8 cellular contexts compared by ENCODE assay signal in the genomic region with DNA sequence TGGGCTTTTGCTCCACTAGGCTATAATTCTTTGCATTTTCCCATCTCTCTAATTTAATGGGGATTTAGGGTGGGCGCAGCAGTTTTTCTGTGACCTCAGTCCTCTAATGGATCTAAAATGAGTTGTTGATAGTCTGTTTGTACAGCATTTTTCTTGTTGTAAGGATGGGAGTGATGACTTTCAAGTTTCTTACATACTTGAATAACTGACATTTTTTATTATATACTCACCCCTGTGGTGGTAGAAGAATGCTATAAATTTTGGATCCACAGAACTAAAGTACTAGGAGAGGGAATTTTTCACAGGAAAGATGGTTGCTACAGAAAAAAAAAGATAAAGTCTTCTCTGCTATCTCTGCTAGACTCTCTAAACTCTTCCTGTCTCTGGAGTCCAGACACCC. TPM values are rescaled to one million over a fixed set of nuclear protein-coding genes. Genes with fewer than 3 reads are reported as not detected.
DNase-seq lines count a peak whose midpoint lies in the region; TF ChIP-seq lines count a peak whose summit lies in the region.
"Not testable (repeated sequence)": the region's sequence is repeated elsewhere in the genome, so short reads cannot be mapped to it uniquely, and the experiment has no call there.

No MANE protein-coding gene starts in this region.

- H3K4ac ChIP-seq in mesenchymal stem cell (ENCODE audit: low read depth in 1 of 2, low read length in 2 of 2), result not testable (repeated sequence)

- not testable (repeated sequence) for H4K8ac ChIP-seq in mesenchymal stem cell (ENCODE audit: low read length)

- not testable (repeated sequence) for H2BK15ac ChIP-seq in mesenchymal stem cell (ENCODE audit: low read depth, poor library complexity, severe bottlenecking)

- WGBS in mesenchymal stem cell, result no CpG with 5 or more reads among the region's 1 CpG

- not testable (repeated sequence) for H3K23ac ChIP-seq in mesenchymal stem cell (ENCODE audit: low read length in 2 of 2)

- in situ Hi-C loops in ACHN (cut with HindIII; ENCODE audit: low pct_ligation_motif_present, low pct_unique_long_range_greater_than_20kb, low sequenced_read_pairs), result not testable (repeated sequence)

- not testable (repeated sequence) for H2AFZ ChIP-seq in mesenchymal stem cell (ENCODE audit: low read depth, low read length)

- DNase-seq in ACHN, result peak; percentile 26
- DNase-seq in ELR (ENCODE audit: low read depth), result peak; percentile 50
- DNase-seq in LHCN-M2 (ENCODE audit: low read depth), result peak; percentile 26
- peak; percentile 2 to 36 for DNase-seq in SW 1271 (lab: John Stamatoyannopoulos, UW)
- peak; percentile 1 to 3 for DNase-seq in cardiac fibroblast (ENCODE audit: low read depth in 2 of 2)
- peak; percentile 19 for DNase-seq in fibroblast of peridontal ligament (ENCODE audit: extremely low read depth)
- peak; percentile 17 for DNase-seq in mesenchymal stem cell

- not testable (repeated sequence) for H3K9me3 ChIP-seq in mesenchymal stem cell (ENCODE audit: control insufficient read depth, low read length)

- H2BK5ac ChIP-seq in mesenchymal stem cell (ENCODE audit: low read depth, low read length, poor library complexity, severe bottlenecking), result not testable (repeated sequence)

- H3K18ac ChIP-seq in mesenchymal stem cell (ENCODE audit: low read depth in 1 of 2, low read length in 2 of 2), result not testable (repeated sequence)

- not testable (repeated sequence) for TF ChIP-seq CTCF in cardiac fibroblast (IDR thresholded peaks at IDR 0.05; ENCODE audit: low read depth, low read length)

- not testable (repeated sequence) for H3K4me1 ChIP-seq in mesenchymal stem cell (ENCODE audit: control insufficient read depth, insufficient read depth, low read depth, low read length)

- not testable (repeated sequence) for H3K9ac ChIP-seq in mesenchymal stem cell (ENCODE audit: low read length)

- H2BK120ac ChIP-seq in mesenchymal stem cell (ENCODE audit: low read depth, low read length), result not testable (repeated sequence)

- not testable (repeated sequence) for H2AK5ac ChIP-seq in mesenchymal stem cell (ENCODE audit: low read length, severe bottlenecking)

- not testable (repeated sequence) for H3K14ac ChIP-seq in mesenchymal stem cell (ENCODE audit: low read length in 2 of 2)

- not testable (repeated sequence) for H4K91ac ChIP-seq in mesenchymal stem cell (ENCODE audit: low read length)

- not testable (repeated sequence) for H2BK12ac ChIP-seq in mesenchymal stem cell (ENCODE audit: low read length in 2 of 2)

- not testable (repeated sequence) for H3K36me3 ChIP-seq in mesenchymal stem cell (ENCODE audit: control insufficient read depth in 1 of 2, insufficient read depth in 2 of 2, low read depth in 1 of 2, low read length in 2 of 2)

- not testable (repeated sequence) for H3K4me3 ChIP-seq in cardiac fibroblast (replicated peaks in 1 of 2; ENCODE audit: low read depth in 2 of 2, low read length in 2 of 2); mesenchymal stem cell (ENCODE audit: insufficient read depth in 1 of 2, low read depth in 1 of 2, low read length in 2 of 2)

- not testable (repeated sequence) for H3K79me1 ChIP-seq in mesenchymal stem cell (replicated peaks; ENCODE audit: low read length, poor library complexity, severe bottlenecking)

- H3K4me2 ChIP-seq in mesenchymal stem cell (ENCODE audit: low read length, poor library complexity, severe bottlenecking), result not testable (repeated sequence)

- H3K27me3 ChIP-seq in mesenchymal stem cell (ENCODE audit: control insufficient read depth in 1 of 2, insufficient read depth in 1 of 2, low read length in 2 of 2), result not testable (repeated sequence)

- H3K27ac ChIP-seq in mesenchymal stem cell (ENCODE audit: low read length, poor library complexity, severe bottlenecking), result not testable (repeated sequence)
- H3K27ac ChIP-seq in temporal lobe (ENCODE audit: low read depth, low read length), result peak overlapping the region; percentile 36

RNA-seq across cellular contexts. Expression of a gene that starts 29.6 kb away (rescaled TPM):
- 0.90 and 1.4 TPM in 2 replicates for total RNA-seq in LHCN-M2 (2014; rRNA removed)
- polyA plus RNA-seq in LHCN-M2 (2012), result 1.1 TPM
- polyA plus RNA-seq in mesenchymal stem cell (2013, experiment 1 of 2), result 1.0 TPM
- 1.4 TPM for polyA plus RNA-seq in mesenchymal stem cell (2013, experiment 2 of 2)
- 7.9 TPM for total RNA-seq in temporal lobe
